In the genomic region with DNA sequence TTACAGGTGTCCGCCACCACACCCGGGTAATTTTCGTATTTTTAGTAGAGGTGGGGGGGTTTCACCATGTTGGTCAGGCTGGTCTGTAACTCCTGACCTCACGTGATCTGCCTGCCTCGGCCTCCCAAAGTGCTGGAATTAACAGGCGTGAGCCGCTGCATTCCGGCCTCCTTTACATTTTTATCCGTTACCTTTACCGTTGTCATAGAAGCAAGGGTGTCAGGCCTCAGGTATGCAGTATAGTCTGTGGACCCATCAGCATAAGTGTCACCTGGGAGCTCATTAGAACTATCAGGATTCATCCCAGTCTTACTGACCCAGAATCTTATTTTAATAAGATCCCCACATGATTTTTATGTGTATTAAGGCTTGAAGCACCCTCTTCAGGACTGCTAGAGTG, we compare ENCODE assay signal across 1 cellular context.
TF ChIP-seq lines count a peak whose summit lies in the region.

No MANE protein-coding gene starts in this region.

TF ChIP-seq in GM23338, 12 proteins besides CTCF, POLR2A, EP300 and RAD21:
- TF ChIP-seq, protein P1, sequence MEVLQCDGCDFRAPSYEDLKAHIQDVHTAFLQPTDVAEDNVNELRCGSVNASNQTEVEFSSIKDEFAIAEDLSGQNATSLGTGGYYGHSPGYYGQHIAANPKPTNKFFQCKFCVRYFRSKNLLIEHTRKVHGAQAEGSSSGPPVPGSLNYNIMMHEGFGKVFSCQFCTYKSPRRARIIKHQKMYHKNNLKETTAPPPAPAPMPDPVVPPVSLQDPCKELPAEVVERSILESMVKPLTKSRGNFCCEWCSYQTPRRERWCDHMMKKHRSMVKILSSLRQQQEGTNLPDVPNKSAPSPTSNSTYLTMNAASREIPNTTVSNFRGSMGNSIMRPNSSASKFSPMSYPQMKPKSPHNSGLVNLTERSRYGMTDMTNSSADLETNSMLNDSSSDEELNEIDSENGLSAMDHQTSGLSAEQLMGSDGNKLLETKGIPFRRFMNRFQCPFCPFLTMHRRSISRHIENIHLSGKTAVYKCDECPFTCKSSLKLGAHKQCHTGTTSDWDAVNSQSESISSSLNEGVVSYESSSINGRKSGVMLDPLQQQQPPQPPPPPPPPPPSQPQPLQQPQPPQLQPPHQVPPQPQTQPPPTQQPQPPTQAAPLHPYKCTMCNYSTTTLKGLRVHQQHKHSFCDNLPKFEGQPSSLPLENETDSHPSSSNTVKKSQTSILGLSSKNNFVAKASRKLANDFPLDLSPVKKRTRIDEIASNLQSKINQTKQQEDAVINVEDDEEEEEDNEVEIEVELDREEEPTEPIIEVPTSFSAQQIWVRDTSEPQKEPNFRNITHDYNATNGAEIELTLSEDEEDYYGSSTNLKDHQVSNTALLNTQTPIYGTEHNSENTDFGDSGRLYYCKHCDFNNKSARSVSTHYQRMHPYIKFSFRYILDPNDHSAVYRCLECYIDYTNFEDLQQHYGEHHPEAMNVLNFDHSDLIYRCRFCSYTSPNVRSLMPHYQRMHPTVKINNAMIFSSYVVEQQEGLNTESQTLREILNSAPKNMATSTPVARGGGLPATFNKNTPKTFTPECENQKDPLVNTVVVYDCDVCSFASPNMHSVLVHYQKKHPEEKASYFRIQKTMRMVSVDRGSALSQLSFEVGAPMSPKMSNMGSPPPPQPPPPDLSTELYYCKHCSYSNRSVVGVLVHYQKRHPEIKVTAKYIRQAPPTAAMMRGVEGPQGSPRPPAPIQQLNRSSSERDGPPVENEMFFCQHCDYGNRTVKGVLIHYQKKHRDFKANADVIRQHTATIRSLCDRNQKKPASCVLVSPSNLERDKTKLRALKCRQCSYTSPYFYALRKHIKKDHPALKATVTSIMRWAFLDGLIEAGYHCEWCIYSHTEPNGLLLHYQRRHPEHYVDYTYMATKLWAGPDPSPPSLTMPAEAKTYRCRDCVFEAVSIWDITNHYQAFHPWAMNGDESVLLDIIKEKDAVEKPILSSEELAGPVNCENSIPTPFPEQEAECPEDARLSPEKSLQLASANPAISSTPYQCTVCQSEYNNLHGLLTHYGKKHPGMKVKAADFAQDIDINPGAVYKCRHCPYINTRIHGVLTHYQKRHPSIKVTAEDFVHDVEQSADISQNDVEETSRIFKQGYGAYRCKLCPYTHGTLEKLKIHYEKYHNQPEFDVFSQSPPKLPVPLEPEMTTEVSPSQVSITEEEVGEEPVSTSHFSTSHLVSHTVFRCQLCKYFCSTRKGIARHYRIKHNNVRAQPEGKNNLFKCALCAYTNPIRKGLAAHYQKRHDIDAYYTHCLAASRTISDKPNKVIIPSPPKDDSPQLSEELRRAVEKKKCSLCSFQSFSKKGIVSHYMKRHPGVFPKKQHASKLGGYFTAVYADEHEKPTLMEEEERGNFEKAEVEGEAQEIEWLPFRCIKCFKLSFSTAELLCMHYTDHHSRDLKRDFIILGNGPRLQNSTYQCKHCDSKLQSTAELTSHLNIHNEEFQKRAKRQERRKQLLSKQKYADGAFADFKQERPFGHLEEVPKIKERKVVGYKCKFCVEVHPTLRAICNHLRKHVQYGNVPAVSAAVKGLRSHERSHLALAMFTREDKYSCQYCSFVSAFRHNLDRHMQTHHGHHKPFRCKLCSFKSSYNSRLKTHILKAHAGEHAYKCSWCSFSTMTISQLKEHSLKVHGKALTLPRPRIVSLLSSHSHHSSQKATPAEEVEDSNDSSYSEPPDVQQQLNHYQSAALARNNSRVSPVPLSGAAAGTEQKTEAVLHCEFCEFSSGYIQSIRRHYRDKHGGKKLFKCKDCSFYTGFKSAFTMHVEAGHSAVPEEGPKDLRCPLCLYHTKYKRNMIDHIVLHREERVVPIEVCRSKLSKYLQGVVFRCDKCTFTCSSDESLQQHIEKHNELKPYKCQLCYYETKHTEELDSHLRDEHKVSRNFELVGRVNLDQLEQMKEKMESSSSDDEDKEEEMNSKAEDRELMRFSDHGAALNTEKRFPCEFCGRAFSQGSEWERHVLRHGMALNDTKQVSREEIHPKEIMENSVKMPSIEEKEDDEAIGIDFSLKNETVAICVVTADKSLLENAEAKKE (CRISPR knock-in tag; IDR thresholded peaks at IDR 0.05), result no peak
- TF ChIP-seq EZH2phosphoT487 (IDR thresholded peaks at IDR 0.05; ENCODE audit: unreplicated experiment) (no peak), ZNF114 (CRISPR knock-in tag; IDR thresholded peaks at IDR 0.05) (no peak), NANOG (IDR thresholded peaks at IDR 0.05; ENCODE audit: borderline replicate concordance) (no peak), ZNF331 (CRISPR knock-in tag; IDR thresholded peaks at IDR 0.05; ENCODE audit: low read depth) (no peak), POLR2AphosphoS5 (IDR thresholded peaks at IDR 0.05; ENCODE audit: low read depth) (no peak)
